Comparison of ENCODE assay signal across 1 cellular context in genomic region chr12:39459027-39459434, GRCh38.
A peak's percentile ranks its signal among the peaks of the same experiment; 100 is the strongest.
TF ChIP-seq lines count a peak whose summit lies in the region.

No MANE protein-coding gene starts in this region.

TF ChIP-seq in K562, 482 proteins besides CTCF, POLR2A, EP300 and RAD21 (continued from another document and continues in another):
- TF ChIP-seq ATF3 (IDR thresholded peaks at IDR 0.05) (peak; percentile 67), ATF3 (CRISPR knock-in tag; conservative IDR thresholded peaks at IDR 0.05) (0 out of 2 replicates have a peak, but pooled peaks have one; percentile 21), GATAD2B (IDR thresholded peaks at IDR 0.05; ENCODE audit: borderline replicate concordance) (no peak), ZNF77 (CRISPR knock-in tag; IDR thresholded peaks at IDR 0.05) (no peak), RBM22 (IDR thresholded peaks at IDR 0.05; ENCODE audit: low read depth, low read length, poor library complexity, severe bottlenecking) (no peak), E2F1 (CRISPR knock-in tag; IDR thresholded peaks at IDR 0.05) (no peak), HMG20B (CRISPR knock-in tag; IDR thresholded peaks at IDR 0.05) (no peak), USF1 (CRISPR knock-in tag; IDR thresholded peaks at IDR 0.05) (peak; percentile 78), BMI1 (IDR thresholded peaks at IDR 0.05; ENCODE audit: low read length) (no peak), GTF2A2 (tag; IDR thresholded peaks at IDR 0.05) (0 out of 2 replicates have a peak, but pooled peaks have one; percentile 17), FOXA1 (IDR thresholded peaks at IDR 0.05; ENCODE audit: borderline replicate concordance) (no peak), CBX1 (IDR thresholded peaks at IDR 0.05; ENCODE audit: low read depth) (no peak), KHSRP (IDR thresholded peaks at IDR 0.05) (no peak), ZZZ3 (IDR thresholded peaks at IDR 0.05) (no peak), MTA1 (IDR thresholded peaks at IDR 0.05; ENCODE audit: borderline replicate concordance) (no peak), PATZ1 (CRISPR knock-in tag; IDR thresholded peaks at IDR 0.05; ENCODE audit: borderline replicate concordance) (no peak), HNRNPUL1 (IDR thresholded peaks at IDR 0.05; ENCODE audit: low read length) (no peak), PBX2 (CRISPR knock-in tag; IDR thresholded peaks at IDR 0.05; ENCODE audit: low read depth) (no peak), PBX2 (tag; conservative IDR thresholded peaks at IDR 0.05; ENCODE audit: low read depth) (no peak), SMARCC2 (IDR thresholded peaks at IDR 0.05; ENCODE audit: low read depth) (no peak), MYBL2 (IDR thresholded peaks at IDR 0.05; ENCODE audit: low read depth) (no peak), MYBL2 (CRISPR knock-in tag; IDR thresholded peaks at IDR 0.05; ENCODE audit: borderline replicate concordance) (no peak), FOXP4 (CRISPR knock-in tag; IDR thresholded peaks at IDR 0.05; ENCODE audit: borderline replicate concordance) (no peak), TFAM (CRISPR knock-in tag; conservative IDR thresholded peaks at IDR 0.05) (no peak), POLR2G (IDR thresholded peaks at IDR 0.05; ENCODE audit: low read depth, low read length) (no peak), SRSF3 (IDR thresholded peaks at IDR 0.05; ENCODE audit: insufficient read depth, low read length) (no peak), ZNF197 (CRISPR knock-in tag; IDR thresholded peaks at IDR 0.05; ENCODE audit: low read depth) (no peak), TEAD4 (IDR thresholded peaks at IDR 0.05; ENCODE audit: low read length) (no peak), TEAD4 (CRISPR knock-in tag; IDR thresholded peaks at IDR 0.05; ENCODE audit: borderline replicate concordance) (no peak), ZFPM2 (CRISPR knock-in tag; IDR thresholded peaks at IDR 0.05) (no peak), ZNF436 (CRISPR knock-in tag; IDR thresholded peaks at IDR 0.05) (no peak), TFAP4 (CRISPR knock-in tag; IDR thresholded peaks at IDR 0.05; ENCODE audit: borderline replicate concordance) (peak; percentile 65), SRSF1 (IDR thresholded peaks at IDR 0.05; ENCODE audit: low read depth, low read length) (no peak), CBFA2T2 (conservative IDR thresholded peaks at IDR 0.05) (peak; percentile 44), NCOA1 (IDR thresholded peaks at IDR 0.05; ENCODE audit: low read depth) (no peak), ZNF282 (CRISPR knock-in tag; IDR thresholded peaks at IDR 0.05) (no peak), MCM3 (IDR thresholded peaks at IDR 0.05) (no peak), ZNF551 (CRISPR knock-in tag; IDR thresholded peaks at IDR 0.05) (no peak), CCNT2 (IDR thresholded peaks at IDR 0.05; ENCODE audit: borderline replicate concordance, extremely low read depth, insufficient read length, low read depth, low read length) (no peak), CTBP1 (IDR thresholded peaks at IDR 0.05; ENCODE audit: borderline replicate concordance) (no peak), MBD1 (CRISPR knock-in tag; IDR thresholded peaks at IDR 0.05) (no peak), NEUROD1 (IDR thresholded peaks at IDR 0.05; ENCODE audit: borderline replicate concordance, low read depth, low read length, partially characterized antibody) (no peak), LEF1 (IDR thresholded peaks at IDR 0.05) (no peak), RFX1 (IDR thresholded peaks at IDR 0.05) (no peak), PPARD (CRISPR knock-in tag; IDR thresholded peaks at IDR 0.05) (no peak), HNRNPH1 (optimal IDR thresholded peaks at IDR 0.05; ENCODE audit: low read depth, low read length) (no peak), ZNF518B (CRISPR knock-in tag; IDR thresholded peaks at IDR 0.05) (no peak), BHLHE40 (IDR thresholded peaks at IDR 0.05; ENCODE audit: low read length) (no peak), NFIC (IDR thresholded peaks at IDR 0.05) (no peak), HEY1 (CRISPR knock-in tag; IDR thresholded peaks at IDR 0.05; ENCODE audit: borderline replicate concordance) (no peak), ZNF398 (CRISPR knock-in tag; IDR thresholded peaks at IDR 0.05) (no peak), FOXK2 (conservative IDR thresholded peaks at IDR 0.05 in 1 of 2, IDR thresholded peaks at IDR 0.05 in 1 of 2; ENCODE audit: low read depth in 2 of 2) (no peak; a peak in 1 of 4 replicates), HMGN3 (IDR thresholded peaks at IDR 0.05; ENCODE audit: borderline replicate concordance, extremely low read depth, insufficient read length, low read depth, low read length) (no peak), ZBTB8A (IDR thresholded peaks at IDR 0.05; ENCODE audit: partially characterized antibody) (no peak)
